ENCODE assay signal across 1 cellular context in genomic region chr11:64165842-64166635, GRCh38.
TF ChIP-seq lines count a peak whose summit lies in the region.

MACROD1 (minus strand) TSS chr11:64166113; CDS start chr11:64165994, 119 bp downstream.

TF ChIP-seq in HEK293, 187 proteins besides CTCF, POLR2A, EP300 and RAD21 (continued from another document and continues in another):
- TF ChIP-seq ZNF518A (tag by site-specific recombination; conservative IDR thresholded peaks at IDR 0.05; ENCODE audit: low read depth), result no peak
- no peak for TF ChIP-seq ZNF558 (tag by site-specific recombination; IDR thresholded peaks at IDR 0.05)
- TF ChIP-seq TCF7L2 (IDR thresholded peaks at IDR 0.05; ENCODE audit: borderline replicate concordance, low read depth, low read length), result no peak
- TF ChIP-seq KLF9 (tag by site-specific recombination; IDR thresholded peaks at IDR 0.05; ENCODE audit: low read depth), result no peak
- no peak for TF ChIP-seq ZNF529 (tag by site-specific recombination; IDR thresholded peaks at IDR 0.05; ENCODE audit: insufficient replicate concordance)
- 0 out of 2 replicates have a peak, but pooled peaks have one; percentile 33 for TF ChIP-seq ZFP37 (tag by site-specific recombination; IDR thresholded peaks at IDR 0.05)
- TF ChIP-seq ZNF677 (tag by site-specific recombination; IDR thresholded peaks at IDR 0.05), result no peak
- TF ChIP-seq SCRT1 (tag by site-specific recombination; IDR thresholded peaks at IDR 0.05; ENCODE audit: borderline replicate concordance), result no peak
- no peak for TF ChIP-seq ZNF366 (tag by site-specific recombination; conservative IDR thresholded peaks at IDR 0.05)
- no peak for TF ChIP-seq ZSCAN16 (tag by site-specific recombination; IDR thresholded peaks at IDR 0.05)
- TF ChIP-seq ZSCAN5A (tag by site-specific recombination; IDR thresholded peaks at IDR 0.05), result peak; percentile 62; the same call in 1 of the 2 replicates
- no peak for TF ChIP-seq ZNF302 (tag by site-specific recombination; IDR thresholded peaks at IDR 0.05; ENCODE audit: low read depth)
- TF ChIP-seq REPIN1 (tag by site-specific recombination; IDR thresholded peaks at IDR 0.05; ENCODE audit: low read depth), result no peak
- TF ChIP-seq KLF7 (tag by site-specific recombination; IDR thresholded peaks at IDR 0.05; ENCODE audit: borderline replicate concordance), result no peak
- TF ChIP-seq ZNF776 (tag by site-specific recombination; IDR thresholded peaks at IDR 0.05; ENCODE audit: borderline replicate concordance), result no peak
- no peak for TF ChIP-seq RBAK (tag by site-specific recombination; IDR thresholded peaks at IDR 0.05)
- TF ChIP-seq PRDM4 (tag by site-specific recombination; IDR thresholded peaks at IDR 0.05), result no peak
- TF ChIP-seq ZNF391 (tag by site-specific recombination; IDR thresholded peaks at IDR 0.05; ENCODE audit: borderline replicate concordance, low read depth), result no peak
- TF ChIP-seq ZNF214 (tag by site-specific recombination; IDR thresholded peaks at IDR 0.05; ENCODE audit: borderline replicate concordance), result no peak
- TF ChIP-seq ZBTB1 (tag by site-specific recombination; IDR thresholded peaks at IDR 0.05), result no peak
- TF ChIP-seq ZNF133 (tag by site-specific recombination; IDR thresholded peaks at IDR 0.05), result no peak
- TF ChIP-seq GLIS2 (tag by site-specific recombination; IDR thresholded peaks at IDR 0.05), result peak; percentile 35; the same call in 1 of the 2 replicates
- TF ChIP-seq ELK4 (IDR thresholded peaks at IDR 0.05; ENCODE audit: borderline replicate concordance, low read depth, low read length), result no peak
- TF ChIP-seq SETDB1 (IDR thresholded peaks at IDR 0.05; ENCODE audit: insufficient read length, low read length), result no peak
- peak; percentile 36; the same call in 1 of the 2 replicates for TF ChIP-seq EGR2 (tag by site-specific recombination; IDR thresholded peaks at IDR 0.05; ENCODE audit: low read depth)
- no peak for TF ChIP-seq ZNF148 (tag by site-specific recombination; IDR thresholded peaks at IDR 0.05; ENCODE audit: borderline replicate concordance)
- peak; percentile 88 for TF ChIP-seq ZNF335 (tag by site-specific recombination; conservative IDR thresholded peaks at IDR 0.05)
- no peak for TF ChIP-seq ZNF423 (tag by site-specific recombination; IDR thresholded peaks at IDR 0.05)
- no peak for TF ChIP-seq ZNF707 (tag by site-specific recombination; IDR thresholded peaks at IDR 0.05)
- peak; percentile 74; the same call in 1 of the 2 replicates for TF ChIP-seq ZNF660 (tag by site-specific recombination; IDR thresholded peaks at IDR 0.05)
- no peak for TF ChIP-seq ZNF521 (tag by site-specific recombination; IDR thresholded peaks at IDR 0.05)
- no peak for TF ChIP-seq ZNF18 (tag by site-specific recombination; IDR thresholded peaks at IDR 0.05)
- TF ChIP-seq ZNF610 (tag by site-specific recombination; IDR thresholded peaks at IDR 0.05; ENCODE audit: borderline replicate concordance), result peak; percentile 36; the same call in 1 of the 2 replicates
- TF ChIP-seq ZNF830 (tag by site-specific recombination; IDR thresholded peaks at IDR 0.05; ENCODE audit: low read depth), result no peak
- no peak for TF ChIP-seq AEBP2 (tag by site-specific recombination; IDR thresholded peaks at IDR 0.05; ENCODE audit: borderline replicate concordance)
- no peak for TF ChIP-seq PRDM1 (tag by site-specific recombination; IDR thresholded peaks at IDR 0.05)
- no peak for TF ChIP-seq ZNF266 (tag by site-specific recombination; IDR thresholded peaks at IDR 0.05; ENCODE audit: low read depth)
- no peak for TF ChIP-seq ZNF48 (tag by site-specific recombination; IDR thresholded peaks at IDR 0.05)
- TF ChIP-seq ZNF488 (tag by site-specific recombination; IDR thresholded peaks at IDR 0.05), result no peak
- TF ChIP-seq SALL2 (tag by site-specific recombination; IDR thresholded peaks at IDR 0.05; ENCODE audit: borderline replicate concordance), result no peak
- peak; percentile 50; the same call in 1 of the 2 replicates for TF ChIP-seq HIC1 (tag by site-specific recombination; IDR thresholded peaks at IDR 0.05)
- TF ChIP-seq WT1 (tag by site-specific recombination; IDR thresholded peaks at IDR 0.05), result peak; percentile 46
- TF ChIP-seq KLF8 (tag by site-specific recombination; IDR thresholded peaks at IDR 0.05), result peak; percentile 41; the same call in 1 of the 2 replicates
